Comparison of ENCODE assay signal across 1 cellular context in genomic region chr20:6265204-6265904, GRCh38.
TF ChIP-seq lines count a peak whose summit lies in the region.

No MANE protein-coding gene starts in this region.

TF ChIP-seq in GM12878, 131 proteins besides CTCF, POLR2A, EP300 and RAD21 (continued from another document):
- TF ChIP-seq ZBTB40 (IDR thresholded peaks at IDR 0.05; ENCODE audit: borderline replicate concordance) = no peak
- no peak for TF ChIP-seq ZNF592 (IDR thresholded peaks at IDR 0.05)
- TF ChIP-seq CHD4 (IDR thresholded peaks at IDR 0.05) = no peak
- TF ChIP-seq PKNOX1 (IDR thresholded peaks at IDR 0.05) = no peak
- TF ChIP-seq IRF4 (IDR thresholded peaks at IDR 0.05; ENCODE audit: low read depth, low read length) = no peak
- TF ChIP-seq WRNIP1 (IDR thresholded peaks at IDR 0.05; ENCODE audit: borderline replicate concordance, low read depth, low read length) = no peak
- no peak for TF ChIP-seq ZNF217 (IDR thresholded peaks at IDR 0.05)
- no peak for TF ChIP-seq IKZF2 (IDR thresholded peaks at IDR 0.05)
- TF ChIP-seq MEF2A (IDR thresholded peaks at IDR 0.05; ENCODE audit: insufficient read depth, low read depth, low read length) = no peak
- no peak for TF ChIP-seq NR2F1 (conservative IDR thresholded peaks at IDR 0.05)
- TF ChIP-seq BRCA1 (IDR thresholded peaks at IDR 0.05; ENCODE audit: low read depth, low read length) = no peak
- no peak for TF ChIP-seq PBX3 (IDR thresholded peaks at IDR 0.05; ENCODE audit: insufficient replicate concordance, low read depth, low read length)
- no peak for TF ChIP-seq DPF2 (IDR thresholded peaks at IDR 0.05)
- no peak for TF ChIP-seq SPI1 (IDR thresholded peaks at IDR 0.05; ENCODE audit: borderline replicate concordance, insufficient read depth, low read depth, low read length)
